Comparison of ENCODE assay signal across 7 cellular contexts in the genomic region with DNA sequence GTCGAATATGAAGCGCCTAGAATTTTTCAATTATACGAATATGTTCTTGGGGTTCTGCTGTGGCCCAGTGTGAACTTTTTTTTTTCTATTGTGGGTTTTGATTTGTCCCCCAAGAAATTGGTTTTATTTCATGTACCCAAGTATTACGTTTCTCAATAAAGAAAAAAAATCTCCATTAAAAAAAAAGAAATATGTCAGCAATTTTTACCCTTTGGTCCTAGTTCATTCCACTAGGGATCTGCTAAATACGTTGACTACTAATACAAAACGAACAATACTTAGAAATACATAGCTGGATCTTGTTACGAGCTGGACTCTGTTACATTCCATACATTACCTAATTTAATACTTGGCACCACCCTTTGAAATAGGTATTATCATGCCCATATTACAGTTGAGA.
"Had no signal": no experiment of that assay in that cellular context is flagged by ENCODE, and none has a peak within 500 bp of the region (broad histone marks: within the 10 kb centered on the region; RNA-seq: fewer than 3 reads in every experiment).

No MANE protein-coding gene starts in this region.

- H3K27ac Mint-ChIP-seq: IgD-negative memory B cell had no signal

- DNase-seq: Karpas-422, KBM-7, KG1 had no signal

- H3K27ac ChIP-seq: HL-60, KMS-11 had no signal

- H3K36me3 Mint-ChIP-seq: IgD-negative memory B cell had no signal

- H3K4me3 Mint-ChIP-seq: IgD-negative memory B cell had no signal

- FAIRE-seq: HTR-8/SVneo had no signal

- H3K4me2 ChIP-seq: KMS-11 had no signal

- H3K4me1 Mint-ChIP-seq: IgD-negative memory B cell had no signal

- H3K9ac ChIP-seq: KMS-11 had no signal
